In the genomic region with DNA sequence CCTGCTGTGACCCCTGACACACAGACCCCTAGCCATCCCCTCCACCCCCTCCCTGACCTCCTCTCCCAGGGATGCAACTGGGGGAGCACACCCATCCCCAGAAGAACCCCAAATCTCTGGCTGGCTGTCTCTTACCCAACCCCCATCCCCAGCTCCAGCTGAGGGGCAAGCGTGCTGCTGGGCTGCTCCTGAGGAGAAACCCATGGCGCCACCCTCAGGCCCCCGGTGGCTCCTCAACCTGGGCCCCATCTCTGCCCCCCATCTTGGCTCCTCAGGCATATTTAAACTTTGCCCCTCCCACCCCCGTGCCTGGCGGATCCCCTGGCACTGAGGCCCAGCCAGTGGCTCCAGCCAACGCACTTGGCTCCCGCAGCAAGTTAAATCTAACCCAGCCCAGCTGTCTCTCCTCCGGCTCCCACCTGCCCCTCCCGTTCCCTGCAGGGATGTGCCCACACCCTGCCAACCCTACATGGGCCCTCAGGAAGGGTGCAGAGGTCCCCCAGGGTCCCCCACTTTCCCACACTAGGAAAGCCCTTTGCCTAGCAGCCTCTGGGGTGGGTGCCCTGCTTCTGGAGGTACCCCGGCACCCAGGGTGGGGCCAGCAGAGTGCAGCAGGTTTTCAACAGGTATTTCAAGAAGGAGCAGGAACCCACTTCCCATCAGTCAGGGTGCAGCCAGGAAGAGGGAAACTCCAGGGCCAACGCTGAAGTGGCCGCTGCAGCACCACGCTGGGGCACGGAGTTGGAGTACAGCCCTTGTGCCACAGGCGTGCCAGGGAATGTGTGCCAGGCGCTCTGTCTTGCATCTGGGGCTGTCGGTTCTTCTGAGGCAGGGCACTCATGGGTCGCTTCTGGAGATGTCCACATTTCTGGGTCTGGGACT, we compare ENCODE assay signal across 19 cellular contexts. TPM values are rescaled to one million over a fixed set of nuclear protein-coding genes. Genes with fewer than 3 reads are reported as not detected.
A peak's percentile ranks its signal among the peaks of the same experiment; 100 is the strongest.
DNase-seq lines count a peak whose midpoint lies in the region; ATAC-seq and TF ChIP-seq lines count a peak whose summit lies in the region.
"Had no signal": no experiment of that assay in that cellular context is flagged by ENCODE, and none has a peak within 500 bp of the region (broad histone marks: within the 10 kb centered on the region; RNA-seq: fewer than 3 reads in every experiment).

No MANE protein-coding gene starts in this region.

- H3K36me3 Mint-ChIP-seq in activated T-cell treated with anti-CD3 and anti-CD28 coated beads, Interleukin-2, amount 50 U/mL, for 72 hours (ENCODE audit: insufficient read depth in 2 of 2) = no peaks in the 10 kb centered on the region

- no peak for ATAC-seq in GM21528 (IDR thresholded peaks at IDR 0.05; ENCODE audit: low FRiP score, unreplicated experiment)
- no peak for ATAC-seq in activated T-cell treated with anti-CD3 and anti-CD28 coated beads, Interleukin-2, amount 50 U/mL, for 72 hours (replicated peaks in 1 of 2)
- ATAC-seq: GM12878 had no signal

- H3K27me3 ChIP-seq in smooth muscle cell (ENCODE audit: low read depth) = no peaks in the 10 kb centered on the region
- H3K27me3 ChIP-seq: Peyer's patch had no signal

- peak; percentile 76 for DNase-seq in DMS 273 (lab: John Stamatoyannopoulos, UW; ENCODE audit: unreplicated experiment)
- no peak for DNase-seq in DMS 273 treated with DMSO at 0.1 percent for 48 hours (lab: John Stamatoyannopoulos, UW)
- DNase-seq in epithelial cell of esophagus (ENCODE audit: low read depth) = peak; percentile 35
- peak; percentile 64 for DNase-seq in myocyte (ENCODE audit: low read depth)
- no peak for DNase-seq in smooth muscle cell (lab: John Stamatoyannopoulos, UW; ENCODE audit: unreplicated experiment)
- no peak for DNase-seq in activated T-cell treated with anti-CD3 and anti-CD28 coated beads, Interleukin-2, amount 50 U/mL, for 72 hours
- DNase-seq: 8988T, C1 segment of cervical spinal cord, COR-L47, DMS53, HFFc6, NCI-H345, NCI-H748 treated with DMSO at 0.1 percent for 48 hours, Peyer's patch, SIG-M5 had no signal

- no peak overlapping the region for H3K4me3 Mint-ChIP-seq in activated T-cell treated with anti-CD3 and anti-CD28 coated beads, Interleukin-2, amount 50 U/mL, for 72 hours
- H3K4me3 Mint-ChIP-seq: HFFc6 had no signal

- H3K4me3 ChIP-seq in epithelial cell of esophagus (ENCODE audit: low read length) (no peak overlapping the region), smooth muscle cell (no peak overlapping the region)
- H3K4me3 ChIP-seq: GM12878, Peyer's patch had no signal

- no peaks in the 10 kb centered on the region for H3K9me3 Mint-ChIP-seq in activated T-cell treated with anti-CD3 and anti-CD28 coated beads, Interleukin-2, amount 50 U/mL, for 72 hours

- H3K27ac ChIP-seq in C4-2B (peak overlapping the region; percentile 82), smooth muscle cell (ENCODE audit: low read depth) (no peak overlapping the region)
- H3K27ac ChIP-seq: Peyer's patch had no signal

- H3K9ac ChIP-seq in smooth muscle cell (ENCODE audit: low read depth) = no peak overlapping the region

- H2AFZ ChIP-seq in smooth muscle cell (ENCODE audit: low read depth) = no peak overlapping the region

- no peaks in the 10 kb centered on the region for H3K27me3 Mint-ChIP-seq in activated T-cell treated with anti-CD3 and anti-CD28 coated beads, Interleukin-2, amount 50 U/mL, for 72 hours (ENCODE audit: low read depth)

- WGBS in smooth muscle cell (ENCODE audit: low lambda C conversion rate) = 86% methylated on average over 18 of the region's 18 CpGs

- no peaks in the 10 kb centered on the region for H3K36me3 ChIP-seq in smooth muscle cell (ENCODE audit: low read depth)
- H3K36me3 ChIP-seq: Peyer's patch had no signal

- H3K4me1 ChIP-seq in smooth muscle cell (ENCODE audit: low read depth) = peaks cover 14% of the 10 kb centered on the region

- no peaks in the 10 kb centered on the region for H4K20me1 ChIP-seq in smooth muscle cell (ENCODE audit: low read depth)

- H3K27ac Mint-ChIP-seq in activated T-cell treated with anti-CD3 and anti-CD28 coated beads, Interleukin-2, amount 50 U/mL, for 72 hours = no peak overlapping the region
- H3K27ac Mint-ChIP-seq: HFFc6 had no signal

- H3K4me2 ChIP-seq in smooth muscle cell = no peak overlapping the region

- TF ChIP-seq CTCF in C4-2B (conservative IDR thresholded peaks at IDR 0.05) (no peak), epithelial cell of esophagus (IDR thresholded peaks at IDR 0.05; ENCODE audit: insufficient read depth, low read depth, low read length, missing control alignments) (no peak), smooth muscle cell (IDR thresholded peaks at IDR 0.05; ENCODE audit: borderline replicate concordance, insufficient read depth, poor library complexity, severe bottlenecking) (no peak)

- no peaks in the 10 kb centered on the region for H3F3A ChIP-seq in smooth muscle cell (ENCODE audit: low read depth)

- H3K9me3 ChIP-seq in smooth muscle cell (replicated peaks; ENCODE audit: low read depth) = no peaks in the 10 kb centered on the region
- H3K9me3 ChIP-seq: Peyer's patch had no signal

- peaks cover 6% of the 10 kb centered on the region for H3K4me1 Mint-ChIP-seq in activated T-cell treated with anti-CD3 and anti-CD28 coated beads, Interleukin-2, amount 50 U/mL, for 72 hours (ENCODE audit: low read depth)

- no peaks in the 10 kb centered on the region for H3K79me2 ChIP-seq in smooth muscle cell (ENCODE audit: low read depth)

RNA-seq across cellular contexts. Expression of gene OSBPL2, which starts 5.3 kb away (rescaled TPM):
- total RNA-seq in myocyte = 24.5 and 30.2 TPM in 2 replicates
- 26.1 TPM for polyA plus RNA-seq in myocyte (2012)
- total RNA-seq in smooth muscle cell = 33.8 and 34.3 TPM in 2 replicates
- polyA plus RNA-seq in smooth muscle cell = 32.0 and 37.0 TPM in 2 replicates
- 10 to 100 TPM; 40.6 to 44.2 TPM for total RNA-seq in activated T-cell treated with anti-CD3 and anti-CD28 coated beads, Interleukin-2, amount 50 U/mL, for 72 hours

RNA-seq across cellular contexts. Expression of gene HRH3, which starts 12.9 kb away (rescaled TPM):
- 0.08 TPM in 1 of 2 replicates, not detected in the other for total RNA-seq in myocyte
- polyA plus RNA-seq in myocyte (2012) = not detected
- not detected in 2 replicates for total RNA-seq in smooth muscle cell
- polyA plus RNA-seq in smooth muscle cell = not detected in 2 replicates
- not detected for total RNA-seq in activated T-cell treated with anti-CD3 and anti-CD28 coated beads, Interleukin-2, amount 50 U/mL, for 72 hours
- total RNA-seq: G401, GM12878, HFFc6 had no signal
- polyA plus RNA-seq: GM12878 had no signal

RNA-seq across cellular contexts. Expression of gene MTG2, which starts 50.2 kb away (rescaled TPM):
- total RNA-seq in myocyte (35.1 and 39.5 TPM in 2 replicates), smooth muscle cell (19.9 and 21.9 TPM in 2 replicates)
- polyA plus RNA-seq in myocyte (2012) = 31.2 TPM
- 13.4 and 17.9 TPM in 2 replicates for polyA plus RNA-seq in smooth muscle cell
- 10 to 100 TPM; 28.3 to 48.2 TPM for total RNA-seq in activated T-cell treated with anti-CD3 and anti-CD28 coated beads, Interleukin-2, amount 50 U/mL, for 72 hours

Comparison
In these comparisons a context has a peak if more than half of its experiments do, and no peak if none do; other contexts are left out.
1. DNase-seq: peak in DMS 273 (single experiment), epithelial cell of esophagus (single experiment) and myocyte (single experiment); none in DMS 273 treated with DMSO at 0.1 percent for 48 hours (single experiment), smooth muscle cell (single experiment) and activated T-cell treated with anti-CD3 and anti-CD28 coated beads, Interleukin-2, amount 50 U/mL, for 72 hours (0 of 2).